ENCODE assay signal across 2 cellular contexts in genomic region chr12:113395119-113395518, GRCh38.
TF ChIP-seq lines count a peak whose summit lies in the region.

No MANE protein-coding gene starts in this region.

TF ChIP-seq in IMR-90, 13 proteins besides CTCF, POLR2A, EP300 and RAD21:
- TF ChIP-seq MXI1 (IDR thresholded peaks at IDR 0.05; ENCODE audit: borderline replicate concordance, low read depth, low read length) (no peak), RCOR1 (IDR thresholded peaks at IDR 0.05; ENCODE audit: insufficient replicate concordance, low read length) (no peak), MAFK (IDR thresholded peaks at IDR 0.05; ENCODE audit: low read depth, low read length) (no peak), MAZ (IDR thresholded peaks at IDR 0.05; ENCODE audit: borderline replicate concordance, low read depth, low read length) (no peak), BHLHE40 (IDR thresholded peaks at IDR 0.05; ENCODE audit: low read depth, low read length) (no peak)

TF ChIP-seq in K562, 482 proteins besides CTCF, POLR2A, EP300 and RAD21:
- TF ChIP-seq PRDM10 (IDR thresholded peaks at IDR 0.05; ENCODE audit: partially characterized antibody), result no peak
- 0 out of 2 replicates have a peak, but pooled peaks have one; percentile 16 for TF ChIP-seq MAX (CRISPR knock-in tag; IDR thresholded peaks at IDR 0.05)
- TF ChIP-seq USF1 (CRISPR knock-in tag; IDR thresholded peaks at IDR 0.05), result peak; percentile 61
- TF ChIP-seq ZFP1 (CRISPR knock-in tag; IDR thresholded peaks at IDR 0.05), result no peak
- no peak for TF ChIP-seq CHD2 (IDR thresholded peaks at IDR 0.05; ENCODE audit: low read depth, low read length)
- TF ChIP-seq SAFB (IDR thresholded peaks at IDR 0.05; ENCODE audit: borderline replicate concordance, low read depth, low read length), result no peak
- TF ChIP-seq USF2 (CRISPR knock-in tag; IDR thresholded peaks at IDR 0.05), result 0 out of 2 replicates have a peak, but pooled peaks have one; percentile 52
